In the genomic region with DNA sequence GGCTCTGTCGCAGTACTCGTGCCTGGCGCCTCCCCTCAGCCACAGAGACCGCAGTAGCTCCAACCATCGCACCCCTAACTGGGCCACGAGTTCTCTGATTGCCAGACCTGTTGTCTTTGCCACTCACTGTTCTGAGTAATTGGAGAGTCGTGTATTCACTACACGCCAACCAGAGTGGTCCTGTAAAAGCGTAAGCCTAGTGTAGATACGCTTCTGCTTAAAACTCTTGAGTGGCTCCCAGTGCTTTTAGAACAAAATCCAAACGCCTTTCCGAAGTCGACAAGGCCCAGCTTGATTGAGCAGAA, we compare ENCODE assay signal across 7 cellular contexts. TPM values are rescaled to one million over a fixed set of nuclear protein-coding genes. Genes with fewer than 3 reads are reported as not detected.
DNase-seq lines count a peak whose midpoint lies in the region; ATAC-seq and TF ChIP-seq lines count a peak whose summit lies in the region.

No MANE protein-coding gene starts in this region.

- H3K4me1 Mint-ChIP-seq in MCF 10A (ENCODE audit: insufficient read depth, unreplicated experiment), result peaks cover 16% of the 10 kb centered on the region

- H3K4me3 ChIP-seq in mucosa of stomach (ENCODE audit: low read length), result peak overlapping the region; percentile 85

- no peak for TF ChIP-seq CTCF in MCF 10A (IDR thresholded peaks at IDR 0.05; ENCODE audit: unreplicated experiment)

- H3K36me3 Mint-ChIP-seq in MCF 10A (ENCODE audit: insufficient read depth, unreplicated experiment), result peaks cover 29% of the 10 kb centered on the region

- no peaks in the 10 kb centered on the region for H3K27me3 Mint-ChIP-seq in MCF 10A (ENCODE audit: insufficient read depth, unreplicated experiment)

- CTCF ChIA-PET in MCF 10A (lab: Yijun Ruan, JAX), result interaction anchor here (0.5 to 2.4 kb wide), 10 partner anchors 10 to 698 kb away, joined by 3 to 47 read pairs (median 4); a partner anchor contains a TSS

- intact Hi-C loops in MCF 10A (cut with micrococcal nuclease), result loop anchor here (2.0 kb wide), 1 partner anchor 46 kb away; a partner anchor contains a TSS

- peak overlapping the region; percentile 87 for H3K27ac Mint-ChIP-seq in MCF 10A (ENCODE audit: low read depth, unreplicated experiment)

- no peaks in the 10 kb centered on the region for H3K27me3 ChIP-seq in mucosa of stomach (ENCODE audit: control insufficient read depth, insufficient read depth, low read length)

- H3K9me3 ChIP-seq in mucosa of stomach (ENCODE audit: control insufficient read depth, low read length), result no peaks in the 10 kb centered on the region

- DNase-seq in NCI-H1092 treated with DMSO at 0.1 percent for 48 hours (lab: John Stamatoyannopoulos, UW), result peak; percentile 59
- peak; percentile 31 for DNase-seq in MCF 10A (ENCODE audit: unreplicated experiment)
- DNase-seq in amygdala (lab: John Stamatoyannopoulos, UW), result no peak
- DNase-seq in hepatic stellate cell (ENCODE audit: low spot score), result no peak

- no peaks in the 10 kb centered on the region for H3K9me3 Mint-ChIP-seq in MCF 10A (ENCODE audit: unreplicated experiment)

- POLR2A ChIA-PET in MCF 10A (lab: Yijun Ruan, JAX), result interaction anchor here (0.6 to 4.2 kb wide), 24 partner anchors 9 to 124 kb away, joined by 3 to 92 read pairs (median 6); a partner anchor contains a TSS

- TSS peak; percentile 29 for BruUV-seq in MCF 10A (replicated peaks; lab: Mats Ljungman, UMichigan)

- peak overlapping the region; percentile 97 for H3K4me3 Mint-ChIP-seq in MCF 10A (ENCODE audit: unreplicated experiment)

- peak overlapping the region; percentile 87 for H3K9ac ChIP-seq in mucosa of stomach (ENCODE audit: low read length)

- ATAC-seq in GM18519 (IDR thresholded peaks at IDR 0.05; ENCODE audit: low FRiP score, unreplicated experiment) (peak; percentile 37), HG03108 (IDR thresholded peaks at IDR 0.05; ENCODE audit: unreplicated experiment) (no peak)

- H3K4me1 ChIP-seq in mucosa of stomach (ENCODE audit: control insufficient read depth, insufficient read depth, low read length), result peaks cover 16% of the 10 kb centered on the region

- H3K36me3 ChIP-seq in mucosa of stomach (ENCODE audit: control insufficient read depth, insufficient read depth, low read length), result no peaks in the 10 kb centered on the region

RNA-seq across cellular contexts. Expression of a gene that starts 0.4 kb away (rescaled TPM):
- total RNA-seq in MCF 10A (2022), result 28.0 and 33.2 TPM in 2 replicates

RNA-seq across cellular contexts. Expression of a gene that starts 0.5 kb away (rescaled TPM):
- 19.4 and 20.4 TPM in 2 replicates for total RNA-seq in MCF 10A (2022)

RNA-seq across cellular contexts. Expression of a gene that starts 46.9 kb away (rescaled TPM):
- total RNA-seq in MCF 10A (2022), result 45.3 and 61.0 TPM in 2 replicates

Comparison
In these comparisons a context has a peak if more than half of its experiments do, and no peak if none do; other contexts are left out.
1. DNase-seq: peak in NCI-H1092 treated with DMSO at 0.1 percent for 48 hours (single experiment) and MCF 10A (single experiment); none in amygdala (0 of 56) and hepatic stellate cell (single experiment).